In genomic region chr17:59513934-59514841, GRCh38 we compare ENCODE assay signal across 8 cellular contexts. TPM values are rescaled to one million over a fixed set of nuclear protein-coding genes. Genes with fewer than 3 reads are reported as not detected.
DNase-seq lines count a peak whose midpoint lies in the region; ATAC-seq and TF ChIP-seq lines count a peak whose summit lies in the region.

No MANE protein-coding gene starts in this region.

- ATAC-seq in GM19397 (IDR thresholded peaks at IDR 0.05; ENCODE audit: unreplicated experiment), result no peak

- H3K9me3 ChIP-seq in right atrium auricular region, result no peaks in the 10 kb centered on the region

- H3K27me3 ChIP-seq in right atrium auricular region, result no peaks in the 10 kb centered on the region

- H3K27ac ChIP-seq in right atrium auricular region, result no peak overlapping the region

- H3K4me3 ChIP-seq in right atrium auricular region, result no peak overlapping the region

- no peaks in the 10 kb centered on the region for H3K36me3 ChIP-seq in right atrium auricular region

- H3K4me1 ChIP-seq in right atrium auricular region, result peaks cover 0 to 13% of the 10 kb centered on the region in 2 donors

- peak; percentile 70 for DNase-seq in COLO829 (ENCODE audit: low spot score)
- peak; percentile 89 for DNase-seq in NCI-H146 treated with DMSO at 0.1 percent for 48 hours (lab: John Stamatoyannopoulos, UW; ENCODE audit: unreplicated experiment)
- DNase-seq in SW480 (ENCODE audit: low spot score), result peak; percentile 23
- peak; percentile 77 for DNase-seq in right atrium auricular region (ENCODE audit: low spot score)
- DNase-seq in superior temporal gyrus (ENCODE audit: extremely low spot score), result peak; percentile 64
- DNase-seq in central memory CD4-positive, alpha-beta T cell, result no peak
- DNase-seq in amniotic stem cell (lab: John Stamatoyannopoulos, UW), result no peak

- TF ChIP-seq CTCF in right atrium auricular region (IDR thresholded peaks at IDR 0.05), result no peak

RNA-seq across cellular contexts. Expression of gene DHX40, which starts 51.2 kb away (rescaled TPM):
- total RNA-seq in right atrium auricular region, result 10 to 100 TPM; 22.1 to 22.7 TPM

Comparison
In these comparisons a context has a peak if more than half of its experiments do, and no peak if none do; other contexts are left out.
1. DNase-seq: peak in COLO829 (single experiment), NCI-H146 treated with DMSO at 0.1 percent for 48 hours (single experiment), SW480 (single experiment), right atrium auricular region (single experiment) and superior temporal gyrus (single experiment); none in central memory CD4-positive, alpha-beta T cell (single experiment) and amniotic stem cell (single experiment).